In genomic region chr9:114263853-114264510, GRCh38 we compare ENCODE assay signal across 15 cellular contexts. TPM values are rescaled to one million over a fixed set of nuclear protein-coding genes. Genes with fewer than 3 reads are reported as not detected.
DNase-seq lines count a peak whose midpoint lies in the region; ATAC-seq, FAIRE-seq and TF ChIP-seq lines count a peak whose summit lies in the region.
"Had no signal": no experiment of that assay in that cellular context is flagged by ENCODE, and none has a peak within 500 bp of the region (broad histone marks: within the 10 kb centered on the region; RNA-seq: fewer than 3 reads in every experiment).

No MANE protein-coding gene starts in this region.

- no peak overlapping the region for H3K4ac ChIP-seq in H1 (replicated peaks; ENCODE audit: insufficient read length, low read depth, low read length)

- no peak overlapping the region for H2BK12ac ChIP-seq in H1 (ENCODE audit: low read depth, low read length)

- H3K9me3 ChIP-seq in AG04450 (ENCODE audit: control insufficient read depth, insufficient read depth, low read length) (no peaks in the 10 kb centered on the region; the same call in 1 of the 2 replicates), H1 (ENCODE audit: insufficient read depth in 2 of 2, low read depth in 1 of 2, low read length in 1 of 2) (no peaks in the 10 kb centered on the region)
- H3K9me3 ChIP-seq: BLaER1 treated with 17β-estradiol and CSF1 and Interleukin-3, amounts not matched to agents 10 nM and 100 nM had no signal

- no peak overlapping the region for H4K5ac ChIP-seq in H1 (ENCODE audit: insufficient read length, low read depth, low read length)

- H3K4me1 ChIP-seq in H1 (replicated peaks in 1 of 4; ENCODE audit: control insufficient read depth in 3 of 4, insufficient read depth in 4 of 4, low read length in 3 of 4), result peaks cover 0 to 3% (median 0%) of the 10 kb centered on the region in 4 experiments; a peak in 2 of 7 replicates
- H3K4me1 ChIP-seq: parathyroid adenoma had no signal

- no peak overlapping the region for H2AFZ ChIP-seq in H1 (ENCODE audit: low read length)
- H2AFZ ChIP-seq: parathyroid adenoma had no signal

- WGBS in H1 (ENCODE audit: extremely low coverage in 1 of 2, insufficient coverage in 1 of 2, insufficient read length in 1 of 2, insufficient replicate concordance in 2 of 2, low coverage in 1 of 2, low lambda C conversion rate in 2 of 2, missing lambda C conversion rate in 1 of 2), 2 experiments, result 74% methylated on average over 16 of the region's 21 CpGs; no CpG with 5 or more reads in 1 of the 2 experiments

- H4K8ac ChIP-seq in H1 (ENCODE audit: extremely low read depth, insufficient read depth, low read length), result no peak overlapping the region; the same call in none of the 2 replicates

- H3K4me3 ChIP-seq in AG04450 (ENCODE audit: low read depth, low read length), result no peak overlapping the region
- no peak overlapping the region for H3K4me3 ChIP-seq in HFF-Myc (replicated peaks; ENCODE audit: low read depth, low read length)
- no peak overlapping the region for H3K4me3 ChIP-seq in H1 (ENCODE audit: extremely low read depth in 1 of 4, insufficient read depth in 2 of 4, low read depth in 3 of 4, low read length in 4 of 4)
- H3K4me3 ChIP-seq: BLaER1 treated with 17β-estradiol and CSF1 and Interleukin-3, amounts not matched to agents 10 nM and 100 nM; lung had no signal

- CTCF ChIA-PET in AG04450 (lab: Charles Lee) (interaction anchor here (0.7 to 3.8 kb wide), 6 partner anchors 9 to 156 kb away, joined by 3 to 32 read pairs (median 4); partner anchors contain the start of gene COL27A1), H1 (lab: Charles Lee; ENCODE audit: partially characterized antibody) (interaction anchor here (0.6 to 17.3 kb wide), 30 partner anchors 8 to 403 kb away, joined by 3 to 206 read pairs (median 4); partner anchors contain the start of gene COL27A1)
- CTCF ChIA-PET in activated CD8-positive, alpha-beta memory T cell treated with anti-CD3 and anti-CD28 coated beads, Interleukin-2, amount 10 ng/mL, durations not matched to agents 7 days and 5 days (lab: Charles Lee), result no interaction called here

- TF ChIP-seq EP300 in H1 (IDR thresholded peaks at IDR 0.05; ENCODE audit: borderline replicate concordance in 1 of 2, low read depth in 2 of 2, low read length in 2 of 2), result no peak

- H3K9ac ChIP-seq in H1 (replicated peaks in 1 of 4; ENCODE audit: extremely low read depth in 1 of 4, low read depth in 3 of 4, low read length in 3 of 4), result no peak overlapping the region; a peak in 1 of 7 replicates
- H3K9ac ChIP-seq: parathyroid adenoma had no signal

- no peaks in the 10 kb centered on the region for H3K23me2 ChIP-seq in H1 (ENCODE audit: low read depth, low read length)

- H3K14ac ChIP-seq in H1 (ENCODE audit: insufficient read length), result no peak overlapping the region

- H2BK120ac ChIP-seq in H1 (replicated peaks; ENCODE audit: low read depth, low read length), result no peak overlapping the region

- no peaks in the 10 kb centered on the region for H3K79me2 ChIP-seq in H1 (ENCODE audit: control insufficient read depth in 1 of 2, insufficient read depth in 2 of 2, low read length in 2 of 2)
- H3K79me2 ChIP-seq: parathyroid adenoma had no signal

- TF ChIP-seq CTCF in AG04450 (IDR thresholded peaks at IDR 0.05; ENCODE audit: low read depth, low read length), result peak; percentile 51
- peak; percentile 40 for TF ChIP-seq CTCF in HFF-Myc (IDR thresholded peaks at IDR 0.05; ENCODE audit: low read depth, low read length, missing control alignments)
- peak; percentile 26 to 45 (median 33); a peak in 3 of 4 replicates for TF ChIP-seq CTCF in H1 (IDR thresholded peaks at IDR 0.05; ENCODE audit: control extremely low read depth in 1 of 3, insufficient read depth in 1 of 3, low read depth in 1 of 3, low read length in 3 of 3)
- TF ChIP-seq CTCF in nephron (IDR thresholded peaks at IDR 0.05; ENCODE audit: unreplicated experiment in 3 of 3), result peak; percentile 43 to 67 (median 45)

- no peak overlapping the region for H3K18ac ChIP-seq in H1 (ENCODE audit: extremely low read depth, low read length)

- no peak for TF ChIP-seq POLR2A in H1 (IDR thresholded peaks at IDR 0.05; ENCODE audit: control extremely low read depth in 1 of 2, low read depth in 2 of 2, low read length in 2 of 2)

- H3K23ac ChIP-seq in H1 (ENCODE audit: insufficient read length), result no peak overlapping the region

- H3K4me3 Mint-ChIP-seq in nephron, result no peak overlapping the region
- H3K4me3 Mint-ChIP-seq in activated CD8-positive, alpha-beta memory T cell treated with anti-CD3 and anti-CD28 coated beads, Interleukin-2, amount 10 ng/mL, durations not matched to agents 7 days and 5 days, result no peak overlapping the region

- no peak overlapping the region for H2AK5ac ChIP-seq in H1 (ENCODE audit: low read depth, low read length)

- no peak overlapping the region for H3K56ac ChIP-seq in H1 (replicated peaks; ENCODE audit: insufficient read length, low read depth, low read length)

- H2BK20ac ChIP-seq in H1 (ENCODE audit: low read length), result no peak overlapping the region

- H3K4me2 ChIP-seq in H1 (ENCODE audit: insufficient read depth in 1 of 2, low read depth in 2 of 2, low read length in 2 of 2), result no peak overlapping the region
- H3K4me2 ChIP-seq: BLaER1 treated with 17β-estradiol and CSF1 and Interleukin-3, amounts not matched to agents 10 nM and 100 nM had no signal

- no peak overlapping the region for H2BK5ac ChIP-seq in H1 (ENCODE audit: low read depth, low read length)

- peaks cover 17% of the 10 kb centered on the region for H3K36me3 Mint-ChIP-seq in nephron (ENCODE audit: low read depth)
- H3K36me3 Mint-ChIP-seq in activated CD8-positive, alpha-beta memory T cell treated with anti-CD3 and anti-CD28 coated beads, Interleukin-2, amount 10 ng/mL, durations not matched to agents 7 days and 5 days, result no peaks in the 10 kb centered on the region

- POLR2A ChIA-PET in AG04450 (lab: Yijun Ruan, JAX) (interaction anchor here (0.6 kb wide), 1 partner anchor 13 kb away, joined by 3 read pairs; no protein-coding TSS in a partner anchor), H1 (lab: Charles Lee; ENCODE audit: partially characterized antibody) (no interaction called here)

- H3K27ac Mint-ChIP-seq in nephron, result no peak overlapping the region
- H3K27ac Mint-ChIP-seq in activated CD8-positive, alpha-beta memory T cell treated with anti-CD3 and anti-CD28 coated beads, Interleukin-2, amount 10 ng/mL, durations not matched to agents 7 days and 5 days, result no peak overlapping the region

- H3K27me3 ChIP-seq in AG04450 (ENCODE audit: control insufficient read depth, insufficient read depth, low read length) (no peaks in the 10 kb centered on the region), H1 (replicated peaks in 1 of 4; ENCODE audit: control insufficient read depth in 3 of 4, extremely low read depth in 1 of 4, insufficient read depth in 3 of 4, low read length in 3 of 4) (no peaks in the 10 kb centered on the region)
- H3K27me3 ChIP-seq: BLaER1 treated with 17β-estradiol and CSF1 and Interleukin-3, amounts not matched to agents 10 nM and 100 nM had no signal

- peak overlapping the region; percentile 61; the same call in 1 of the 2 replicates for H2BK15ac ChIP-seq in H1 (ENCODE audit: low read length)

- DNase-seq in AG04450 (ENCODE audit: low read depth, low spot score), result no peak
- DNase-seq in HFF-Myc (ENCODE audit: extremely low read depth, low read depth), result no peak
- peak in 1 of 2 experiments; percentile 79 for DNase-seq in H1 (ENCODE audit: low read depth in 1 of 2, low spot score in 2 of 2)
- no peak for DNase-seq in SIG-M5 treated with dmso at 0.1 percent for 504 hours (lab: John Stamatoyannopoulos, UW; ENCODE audit: unreplicated experiment)
- no peak for DNase-seq in NK-92 treated with Interleukin-12 subunit alpha and Interleukin-12 subunit beta, amount 100 ng/mL, for 24 hours (lab: John Stamatoyannopoulos, UW)
- DNase-seq in activated CD8-positive, alpha-beta memory T cell treated with anti-CD3 and anti-CD28 coated beads, Interleukin-2, amount 10 ng/mL, durations not matched to agents 7 days and 5 days, result no peak
- DNase-seq: effector CD4-positive, alpha-beta T cell; NCI-H2227 treated with DMSO at 0.1 percent for 48 hours; RPMI8226; stimulated activated CD4-positive, alpha-beta T cell treated with anti-CD3 and anti-CD28 coated beads, Interleukin-1b, Interleukin-23, amount 100 ng/mL, for 48 hours had no signal

- H4K91ac ChIP-seq in H1 (replicated peaks; ENCODE audit: insufficient read length, low read length), result no peak overlapping the region

- H3K4me1 Mint-ChIP-seq in nephron, result peaks cover 16% of the 10 kb centered on the region
- no peaks in the 10 kb centered on the region for H3K4me1 Mint-ChIP-seq in activated CD8-positive, alpha-beta memory T cell treated with anti-CD3 and anti-CD28 coated beads, Interleukin-2, amount 10 ng/mL, durations not matched to agents 7 days and 5 days

- no peaks in the 10 kb centered on the region for H3K27me3 Mint-ChIP-seq in nephron (ENCODE audit: low read depth)
- H3K27me3 Mint-ChIP-seq in activated CD8-positive, alpha-beta memory T cell treated with anti-CD3 and anti-CD28 coated beads, Interleukin-2, amount 10 ng/mL, durations not matched to agents 7 days and 5 days, result no peaks in the 10 kb centered on the region

- no peaks in the 10 kb centered on the region for H3K79me1 ChIP-seq in H1 (ENCODE audit: low read depth, low read length)

- H4K20me1 ChIP-seq in H1 (replicated peaks in 1 of 2; ENCODE audit: control insufficient read depth in 1 of 2, insufficient read depth in 2 of 2, low read length in 2 of 2), result peaks cover 0 to 2% of the 10 kb centered on the region in 2 experiments

- H3K27ac ChIP-seq in AG04450 (ENCODE audit: low read depth, low read length), result no peak overlapping the region
- H3K27ac ChIP-seq in H1 (ENCODE audit: low read depth, low read length), result no peak overlapping the region
- H3K27ac ChIP-seq: BLaER1 treated with 17β-estradiol and CSF1 and Interleukin-3, amounts not matched to agents 10 nM and 100 nM; parathyroid adenoma had no signal

- no peaks in the 10 kb centered on the region for H3K36me3 ChIP-seq in H1 (ENCODE audit: control insufficient read depth in 2 of 4, insufficient read depth in 4 of 4, low read length in 3 of 4)

- peak; percentile 54 to 57 for TF ChIP-seq RAD21 in H1 (IDR thresholded peaks at IDR 0.05 in 1 of 2, conservative IDR thresholded peaks at IDR 0.05 in 1 of 2; ENCODE audit: low read depth in 2 of 2, low read length in 2 of 2)

- no peak for ATAC-seq in HG02981 (IDR thresholded peaks at IDR 0.05; ENCODE audit: unreplicated experiment)
- no peak for ATAC-seq in activated CD8-positive, alpha-beta memory T cell treated with anti-CD3 and anti-CD28 coated beads, Interleukin-2, amount 10 ng/mL, durations not matched to agents 7 days and 5 days

- no peak for FAIRE-seq in H1 (lab: Jason Lieb, UNC)

- H3K9me3 Mint-ChIP-seq in nephron, result no peaks in the 10 kb centered on the region
- no peaks in the 10 kb centered on the region for H3K9me3 Mint-ChIP-seq in activated CD8-positive, alpha-beta memory T cell treated with anti-CD3 and anti-CD28 coated beads, Interleukin-2, amount 10 ng/mL, durations not matched to agents 7 days and 5 days (ENCODE audit: low read depth)

RNA-seq across cellular contexts. Expression of gene ORM1, which starts 58.9 kb away (rescaled TPM):
- polyA plus RNA-seq in AG04450 (2011; rRNA removed) (0.17 TPM in 1 of 2 replicates, not detected in the other), H1 (2011; rRNA removed) (0.32 TPM in 1 of 2 replicates, not detected in the other)
- polyA minus RNA-seq in AG04450 (2011; rRNA and poly(A)+ RNA removed), result not detected in 2 replicates
- total RNA-seq in H1 (2021; fragmentation: NEBNext Ultra II Directional; extraction: Animal tissue kit (Norgen Biotek cat#: 25700)), result not detected in 2 replicates
- polyA plus RNA-seq in H1 (2011; cell fraction: cytosol; rRNA removed), result not detected
- not detected for polyA plus RNA-seq in H1 (2011; cell fraction: nucleus; rRNA removed)
- not detected in 4 replicates for polyA plus RNA-seq in H1 (2012, experiment 1 of 2)
- not detected for polyA plus RNA-seq in H1 (2012, experiment 2 of 2)
- polyA plus RNA-seq in H1 (2013, experiment 1 of 2), result not detected
- not detected for polyA plus RNA-seq in H1 (2013, experiment 2 of 2)
- not detected in 2 replicates for polyA minus RNA-seq in H1 (2011; rRNA and poly(A)+ RNA removed)
- polyA minus RNA-seq in H1 (2011; cell fraction: cytosol; rRNA and poly(A)+ RNA removed), result not detected
- not detected for polyA minus RNA-seq in H1 (2011; cell fraction: nucleus; rRNA and poly(A)+ RNA removed)
- not detected for total RNA-seq in activated CD8-positive, alpha-beta memory T cell treated with anti-CD3 and anti-CD28 coated beads, Interleukin-2, amount 10 ng/mL, durations not matched to agents 7 days and 5 days
